In genomic region chr3:174812172-174812862, GRCh38 we compare ENCODE assay signal across 22 cellular contexts.
"Had no signal": no experiment of that assay in that cellular context is flagged by ENCODE, and none has a peak within 500 bp of the region (broad histone marks: within the 10 kb centered on the region; RNA-seq: fewer than 3 reads in every experiment).

No MANE protein-coding gene starts in this region.

- H3K9me3 ChIP-seq: colonic mucosa, esophagus squamous epithelium, gastrocnemius medialis, mucosa of descending colon, neutrophil, pancreas, right lobe of liver, thoracic aorta, tibial nerve, upper lobe of left lung had no signal

- DNase-seq: colonic mucosa; effector CD8-positive, alpha-beta T cell; endodermal cell; erythroblast; esophagus squamous epithelium; gastrocnemius medialis; head of caudate nucleus; mesenchymal stem cell; mucosa of descending colon; naive B cell; pancreas; retina; right lobe of liver; stimulated activated CD4-positive, alpha-beta T cell treated with anti-CD3 and anti-CD28 coated beads, Interleukin-15, amount 100 ng/mL, for 24 hours; stimulated activated CD4-positive, alpha-beta T cell treated with anti-CD3 and anti-CD28 coated beads, Interleukin-2, amount 100 ng/mL, for 48 hours; stimulated activated naive B cell treated with anti-CD40 and anti-IgM and Interleukin-4, amounts not matched to agents 10 μg/mL and 1 μg/mL and 100 μg/mL, for 72 hours; upper lobe of left lung had no signal

- H3K27ac ChIP-seq: colonic mucosa, esophagus squamous epithelium, gastrocnemius medialis, neutrophil, pancreas, right lobe of liver, thoracic aorta, tibial nerve, upper lobe of left lung had no signal

- ATAC-seq: gastrocnemius medialis; natural killer cell treated with Interleukin-12 subunit alpha and Interleukin-12 subunit beta and Interleukin-15 and Interleukin-18, amount 100 ng/mL, for 72 hours; pancreas; right lobe of liver; stimulated activated naive B cell treated with anti-CD40 and anti-IgM and Interleukin-4, amounts not matched to agents 10 μg/mL and 1 μg/mL and 100 μg/mL, for 72 hours had no signal

- H3K4me3 ChIP-seq: colonic mucosa, esophagus squamous epithelium, gastrocnemius medialis, lung, mucosa of descending colon, pancreas, right lobe of liver, thoracic aorta, tibial nerve, upper lobe of left lung had no signal

- H3K36me3 ChIP-seq: colonic mucosa, esophagus squamous epithelium, gastrocnemius medialis, neutrophil, pancreas, right lobe of liver, thoracic aorta, upper lobe of left lung had no signal

- H3K4me1 ChIP-seq: esophagus squamous epithelium, gastrocnemius medialis, pancreas, tibial nerve, upper lobe of left lung had no signal

- H3K27me3 ChIP-seq: colonic mucosa, esophagus squamous epithelium, gastrocnemius medialis, neutrophil, pancreas, right lobe of liver, tibial nerve, upper lobe of left lung had no signal
